ENCODE assay signal across 20 cellular contexts in the genomic region with DNA sequence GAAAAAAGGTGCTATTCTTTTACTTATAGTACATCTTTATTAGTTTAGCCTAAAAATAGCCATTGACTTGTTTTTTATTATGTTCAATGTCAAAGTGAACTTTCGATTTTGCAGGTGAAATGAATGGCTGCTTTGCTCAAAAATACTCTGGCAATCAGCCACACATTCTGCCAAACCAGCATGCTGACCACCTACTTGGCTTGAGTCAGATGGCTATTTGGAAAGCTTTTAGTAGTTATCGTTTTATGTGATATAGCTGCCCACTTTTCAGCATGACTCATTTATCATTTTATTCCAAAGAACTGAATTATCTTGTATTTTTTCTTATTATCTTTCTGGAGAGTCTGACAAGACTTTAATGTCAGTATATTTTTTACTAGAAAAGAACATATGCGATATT.
"Had no signal": no experiment of that assay in that cellular context is flagged by ENCODE, and none has a peak within 500 bp of the region (broad histone marks: within the 10 kb centered on the region; RNA-seq: fewer than 3 reads in every experiment).

No MANE protein-coding gene starts in this region.

- DNase-seq: activated CD4-positive, alpha-beta memory T cell treated with anti-CD3 and anti-CD28 coated beads for 36 hours; activated CD4-positive, alpha-beta T cell treated with anti-CD3 and anti-CD28 coated beads for 36 hours; activated gamma-delta T cell treated with Interleukin-2 at 50 U/mL for 16 hours; activated T-cell treated with anti-CD3 and anti-CD28 coated beads for 4 hours; adrenal gland; central memory CD4-positive, alpha-beta T cell; effector CD4-positive, alpha-beta T cell; retina; stimulated activated CD8-positive, alpha-beta memory T cell treated with anti-CD3 and anti-CD28 coated beads, Interleukin-4, amount 100 ng/mL, for 48 hours; stimulated activated naive CD4-positive, alpha-beta T cell treated with Interleukin-2 at 50 U/mL for 16 hours; substantia nigra; transverse colon; uterus had no signal

- H3K4me3 ChIP-seq: adrenal gland, coronary artery, transverse colon, uterus had no signal

- H3K27me3 Mint-ChIP-seq: activated CD4-positive, alpha-beta memory T cell treated with anti-CD3 and anti-CD28 coated beads for 36 hours; activated CD4-positive, alpha-beta T cell treated with anti-CD3 and anti-CD28 coated beads for 36 hours; brain; natural killer cell treated with Interleukin-12 subunit alpha and Interleukin-12 subunit beta and Interleukin-15 and Interleukin-18, amount 100 ng/mL, for 72 hours had no signal

- H3K27ac ChIP-seq: adrenal gland, coronary artery, neutrophil, transverse colon, uterus had no signal

- H3K9me3 ChIP-seq: adrenal gland, neutrophil, transverse colon, uterus had no signal

- H3K36me3 Mint-ChIP-seq: activated CD4-positive, alpha-beta memory T cell treated with anti-CD3 and anti-CD28 coated beads for 36 hours; activated naive CD4-positive, alpha-beta T cell treated with anti-CD3 and anti-CD28 coated beads, Interleukin-2, amount 50 U/mL, for 72 hours; brain; natural killer cell treated with Interleukin-12 subunit alpha and Interleukin-12 subunit beta and Interleukin-15 and Interleukin-18, amount 100 ng/mL, for 72 hours had no signal

- H3K4me1 Mint-ChIP-seq: activated CD4-positive, alpha-beta T cell treated with anti-CD3 and anti-CD28 coated beads for 36 hours; brain had no signal

- H3K9me3 Mint-ChIP-seq: activated CD4-positive, alpha-beta memory T cell treated with anti-CD3 and anti-CD28 coated beads for 36 hours; activated naive CD4-positive, alpha-beta T cell treated with anti-CD3 and anti-CD28 coated beads, Interleukin-2, amount 50 U/mL, for 72 hours; activated T-helper 1 cell treated with anti-CD3 and anti-CD28 coated beads, Interleukin-12 subunit alpha, Interleukin-12 subunit beta, Interleukin-2, Interleukin-4 antibody, amounts not matched to agents 30 ng/mL and 10 ng/mL and 1 ng/mL, durations not matched to agents 14 hours and 24 hours and 36 hours; brain; T-helper 2 cell treated with Interferon-gamma antibody and Interleukin-4, amounts not matched to agents 5 μg/mL and 100 μg/mL, for 36 hours had no signal

- ATAC-seq: activated CD4-positive, alpha-beta T cell treated with anti-CD3 and anti-CD28 coated beads for 36 hours; activated naive CD4-positive, alpha-beta T cell treated with anti-CD3 and anti-CD28 coated beads, Interleukin-2, amount 50 U/mL, for 72 hours; natural killer cell treated with Interleukin-12 subunit alpha and Interleukin-12 subunit beta and Interleukin-15 and Interleukin-18, amount 100 ng/mL, for 72 hours had no signal

- H3K4me1 ChIP-seq: transverse colon, uterus had no signal

- H3K36me3 ChIP-seq: adrenal gland, neutrophil, transverse colon, uterus had no signal

- H3K27me3 ChIP-seq: adrenal gland, neutrophil, transverse colon, uterus had no signal

- H3K27ac Mint-ChIP-seq: activated CD4-positive, alpha-beta memory T cell treated with anti-CD3 and anti-CD28 coated beads for 36 hours; activated CD4-positive, alpha-beta T cell treated with anti-CD3 and anti-CD28 coated beads for 36 hours; activated naive CD4-positive, alpha-beta T cell treated with anti-CD3 and anti-CD28 coated beads, Interleukin-2, amount 50 U/mL, for 72 hours; activated T-helper 1 cell treated with anti-CD3 and anti-CD28 coated beads, Interleukin-12 subunit alpha, Interleukin-12 subunit beta, Interleukin-2, Interleukin-4 antibody, amounts not matched to agents 30 ng/mL and 10 ng/mL and 1 ng/mL, durations not matched to agents 14 hours and 24 hours and 36 hours; brain; natural killer cell treated with Interleukin-12 subunit alpha and Interleukin-12 subunit beta and Interleukin-15 and Interleukin-18, amount 100 ng/mL, for 72 hours; T-helper 2 cell treated with Interferon-gamma antibody and Interleukin-4, amounts not matched to agents 5 μg/mL and 100 μg/mL, for 36 hours had no signal

- H3K4me3 Mint-ChIP-seq: activated CD4-positive, alpha-beta memory T cell treated with anti-CD3 and anti-CD28 coated beads for 36 hours; activated CD4-positive, alpha-beta T cell treated with anti-CD3 and anti-CD28 coated beads for 36 hours; activated T-helper 1 cell treated with anti-CD3 and anti-CD28 coated beads, Interleukin-12 subunit alpha, Interleukin-12 subunit beta, Interleukin-2, Interleukin-4 antibody, amounts not matched to agents 30 ng/mL and 10 ng/mL and 1 ng/mL, durations not matched to agents 14 hours and 24 hours and 36 hours; brain; natural killer cell treated with Interleukin-12 subunit alpha and Interleukin-12 subunit beta and Interleukin-15 and Interleukin-18, amount 100 ng/mL, for 72 hours; T-helper 2 cell treated with Interferon-gamma antibody and Interleukin-4, amounts not matched to agents 5 μg/mL and 100 μg/mL, for 36 hours had no signal
